Comparison of ENCODE assay signal across 8 cellular contexts in the genomic region with DNA sequence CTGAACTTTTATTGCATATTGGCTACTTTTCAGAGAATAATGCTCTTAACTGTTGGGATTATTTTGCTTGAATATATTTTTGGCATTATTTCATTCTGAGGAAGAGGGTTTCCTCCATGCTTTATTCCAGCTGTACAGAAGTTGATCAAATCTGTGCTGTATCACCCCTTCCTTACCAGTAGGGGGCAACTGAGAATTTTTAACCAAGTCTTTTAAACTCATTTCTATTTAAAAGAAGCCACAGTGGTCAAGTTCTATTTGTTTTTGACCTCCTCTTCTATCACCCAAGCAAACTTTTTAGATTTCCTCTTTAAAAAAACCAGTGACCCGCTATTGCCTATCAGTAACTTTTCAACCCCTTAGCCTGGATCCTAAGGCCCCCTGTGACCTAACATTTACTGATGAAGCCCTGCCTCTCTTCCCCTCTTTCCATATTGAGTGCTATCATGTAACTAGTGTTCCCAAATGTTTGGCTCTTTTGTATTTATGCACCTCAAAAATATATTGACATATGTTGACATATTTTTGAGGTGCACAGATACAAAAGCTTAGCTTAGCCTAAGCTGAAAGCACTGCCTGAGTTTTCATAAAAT.
DNase-seq lines count a peak whose midpoint lies in the region; ATAC-seq lines count a peak whose summit lies in the region.

No MANE protein-coding gene starts in this region.

- intact Hi-C loops in left colon (cut with DNase I, micrococcal nuclease) = loop anchor here in 1 of 2 donors (5.0 kb wide), 1 partner anchor 762 kb away; no protein-coding TSS in a partner anchor

- no peaks in the 10 kb centered on the region for H3K4me1 ChIP-seq in CD4-positive, CD25-positive, alpha-beta regulatory T cell (ENCODE audit: control insufficient read depth, insufficient read depth, low read length, poor library complexity, severe bottlenecking)

- no peak for ATAC-seq in CD4-positive, CD25-positive, alpha-beta regulatory T cell (ENCODE audit: low read depth in 2 of 2)
- ATAC-seq in GM19025 (IDR thresholded peaks at IDR 0.05; ENCODE audit: low read depth, unreplicated experiment) = peak; percentile 72
- peak; percentile 69 for ATAC-seq in HG03521 (IDR thresholded peaks at IDR 0.05; ENCODE audit: unreplicated experiment)
- no peak for ATAC-seq in left colon
- ATAC-seq in activated T-helper 17 cell treated with anti-CD3 and anti-CD28 coated beads, Interleukin-2, amount 50 U/mL, for 72 hours (replicated peaks) = no peak

- H3K27ac Mint-ChIP-seq in CD4-positive, CD25-positive, alpha-beta regulatory T cell = no peak overlapping the region
- no peak overlapping the region for H3K27ac Mint-ChIP-seq in activated T-helper 17 cell treated with anti-CD3 and anti-CD28 coated beads, Interleukin-2, amount 50 U/mL, for 72 hours

- no peak overlapping the region for H3K27ac ChIP-seq in CD4-positive, CD25-positive, alpha-beta regulatory T cell (ENCODE audit: insufficient read depth, low read length, poor library complexity, severe bottlenecking)

- H3K27me3 ChIP-seq in CD4-positive, CD25-positive, alpha-beta regulatory T cell (ENCODE audit: control insufficient read depth, insufficient read depth, low read length) = no peaks in the 10 kb centered on the region

- H3K36me3 Mint-ChIP-seq in CD4-positive, CD25-positive, alpha-beta regulatory T cell = no peaks in the 10 kb centered on the region
- no peaks in the 10 kb centered on the region for H3K36me3 Mint-ChIP-seq in activated T-helper 17 cell treated with anti-CD3 and anti-CD28 coated beads, Interleukin-2, amount 50 U/mL, for 72 hours (ENCODE audit: low read depth)

- DNase-seq in CD4-positive, CD25-positive, alpha-beta regulatory T cell = peak in 2 of 3 donors; percentile 3 to 10
- DNase-seq in SW480 (ENCODE audit: low spot score) (peak; percentile 31), iPS-NIHi7 (ENCODE audit: extremely low spot score) (peak; percentile 35), left colon (no peak)
- no peak for DNase-seq in activated CD4-positive, alpha-beta T cell treated with anti-CD3 and anti-CD28 coated beads, Interleukin-2, amount 50 U/mL, for 1 hour

- H3K4me1 Mint-ChIP-seq in CD4-positive, CD25-positive, alpha-beta regulatory T cell = no peaks in the 10 kb centered on the region
- H3K4me1 Mint-ChIP-seq in activated T-helper 17 cell treated with anti-CD3 and anti-CD28 coated beads, Interleukin-2, amount 50 U/mL, for 72 hours = no peaks in the 10 kb centered on the region

- H3K4me3 ChIP-seq in CD4-positive, CD25-positive, alpha-beta regulatory T cell (ENCODE audit: low read depth, low read length) = no peak overlapping the region

- H3K36me3 ChIP-seq in CD4-positive, CD25-positive, alpha-beta regulatory T cell (ENCODE audit: control insufficient read depth, insufficient read depth, low read length) = no peaks in the 10 kb centered on the region

- H3K9me3 ChIP-seq in CD4-positive, CD25-positive, alpha-beta regulatory T cell (ENCODE audit: control insufficient read depth in 2 of 2, low read length in 2 of 2) = no peaks in the 10 kb centered on the region

- H3K4me3 Mint-ChIP-seq in CD4-positive, CD25-positive, alpha-beta regulatory T cell = no peak overlapping the region
- H3K4me3 Mint-ChIP-seq in activated T-helper 17 cell treated with anti-CD3 and anti-CD28 coated beads, Interleukin-2, amount 50 U/mL, for 72 hours = no peak overlapping the region

- H3K27me3 Mint-ChIP-seq in CD4-positive, CD25-positive, alpha-beta regulatory T cell = peaks cover 6% of the 10 kb centered on the region
- no peaks in the 10 kb centered on the region for H3K27me3 Mint-ChIP-seq in activated T-helper 17 cell treated with anti-CD3 and anti-CD28 coated beads, Interleukin-2, amount 50 U/mL, for 72 hours

- H3K9me3 Mint-ChIP-seq in CD4-positive, CD25-positive, alpha-beta regulatory T cell = no peaks in the 10 kb centered on the region
- no peaks in the 10 kb centered on the region for H3K9me3 Mint-ChIP-seq in activated T-helper 17 cell treated with anti-CD3 and anti-CD28 coated beads, Interleukin-2, amount 50 U/mL, for 72 hours

Comparison
In these comparisons a context has a peak if more than half of its experiments do, and no peak if none do; other contexts are left out.
1. ATAC-seq: peak in GM19025 (single experiment) and HG03521 (single experiment); none in CD4-positive, CD25-positive, alpha-beta regulatory T cell (0 of 2), left colon (single experiment) and activated T-helper 17 cell treated with anti-CD3 and anti-CD28 coated beads, Interleukin-2, amount 50 U/mL, for 72 hours (single experiment).
2. DNase-seq: peak in CD4-positive, CD25-positive, alpha-beta regulatory T cell (2 of 3), SW480 (single experiment) and iPS-NIHi7 (single experiment); none in left colon (0 of 2) and activated CD4-positive, alpha-beta T cell treated with anti-CD3 and anti-CD28 coated beads, Interleukin-2, amount 50 U/mL, for 1 hour (single experiment).